Comparison of ENCODE assay signal across 1 cellular context in genomic region chr17:1716076-1716911, GRCh38.
A peak's percentile ranks its signal among the peaks of the same experiment; 100 is the strongest.
TF ChIP-seq lines count a peak whose summit lies in the region.

No MANE protein-coding gene starts in this region.

TF ChIP-seq in HepG2, 621 proteins besides CTCF, POLR2A, EP300 and RAD21 (continued from another document and continues in another):
- TF ChIP-seq ETV6 (CRISPR knock-in tag; conservative IDR thresholded peaks at IDR 0.05), result 0 out of 2 replicates have a peak, but pooled peaks have one; percentile 15
- TF ChIP-seq ZNF44 (CRISPR knock-in tag; IDR thresholded peaks at IDR 0.05), result 0 out of 2 replicates have a peak, but pooled peaks have one; percentile 8
- TF ChIP-seq GTF3A (CRISPR knock-in tag; conservative IDR thresholded peaks at IDR 0.05), result no peak
- peak; percentile 84 for TF ChIP-seq TEAD3 (CRISPR knock-in tag; optimal IDR thresholded peaks at IDR 0.05; ENCODE audit: borderline replicate concordance)
- peak; percentile 98 for TF ChIP-seq NFYC (CRISPR knock-in tag; IDR thresholded peaks at IDR 0.05)
- no peak for TF ChIP-seq GZF1 (CRISPR knock-in tag; IDR thresholded peaks at IDR 0.05)
- peak; percentile 11 for TF ChIP-seq KLF6 (CRISPR knock-in tag; IDR thresholded peaks at IDR 0.05)
- 0 out of 2 replicates have a peak, but pooled peaks have one; percentile 8 for TF ChIP-seq MIXL1 (CRISPR knock-in tag; IDR thresholded peaks at IDR 0.05)
- 0 out of 2 replicates have a peak, but pooled peaks have one; percentile 31 for TF ChIP-seq ZNF232 (CRISPR knock-in tag; IDR thresholded peaks at IDR 0.05; ENCODE audit: borderline replicate concordance)
- no peak for TF ChIP-seq ZNF773 (CRISPR knock-in tag; IDR thresholded peaks at IDR 0.05; ENCODE audit: borderline replicate concordance)
- peak; percentile 86 for TF ChIP-seq ZBTB21 (CRISPR knock-in tag; IDR thresholded peaks at IDR 0.05)
- TF ChIP-seq TFDP2 (CRISPR knock-in tag; IDR thresholded peaks at IDR 0.05), result peak; percentile 41; the same call in 1 of the 2 replicates
- no peak for TF ChIP-seq NAIF1 (CRISPR knock-in tag; IDR thresholded peaks at IDR 0.05; ENCODE audit: borderline replicate concordance)
- no peak for TF ChIP-seq ZNF205 (CRISPR knock-in tag; IDR thresholded peaks at IDR 0.05)
- no peak for TF ChIP-seq CENPT (CRISPR knock-in tag; IDR thresholded peaks at IDR 0.05; ENCODE audit: low read depth)
- no peak; the same call in 1 of the 2 replicates for TF ChIP-seq ZNF605 (CRISPR knock-in tag; IDR thresholded peaks at IDR 0.05)
- TF ChIP-seq FOSL2 (CRISPR knock-in tag; IDR thresholded peaks at IDR 0.05), result peak; percentile 51
- TF ChIP-seq KLF16 (CRISPR knock-in tag; IDR thresholded peaks at IDR 0.05), result peak in 1 of 2 experiments; percentile 74; a peak in 2 of 4 replicates
- TF ChIP-seq, protein P1, sequence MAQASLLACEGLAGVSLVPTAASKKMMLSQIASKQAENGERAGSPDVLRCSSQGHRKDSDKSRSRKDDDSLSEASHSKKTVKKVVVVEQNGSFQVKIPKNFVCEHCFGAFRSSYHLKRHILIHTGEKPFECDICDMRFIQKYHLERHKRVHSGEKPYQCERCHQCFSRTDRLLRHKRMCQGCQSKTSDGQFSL (CRISPR knock-in tag; IDR thresholded peaks at IDR 0.05), result no peak
- peak; percentile 71 for TF ChIP-seq SPEN (CRISPR knock-in tag; IDR thresholded peaks at IDR 0.05; ENCODE audit: low read depth)
- no peak for TF ChIP-seq NPAS2 (CRISPR knock-in tag; IDR thresholded peaks at IDR 0.05; ENCODE audit: borderline replicate concordance)
- 0 out of 2 replicates have a peak, but pooled peaks have one; percentile 25 for TF ChIP-seq HNRNPL (IDR thresholded peaks at IDR 0.05; ENCODE audit: low read depth, low read length)
- peak; percentile 45 for TF ChIP-seq MEIS2 (CRISPR knock-in tag; IDR thresholded peaks at IDR 0.05)
- no peak for TF ChIP-seq PITX1 (CRISPR knock-in tag; IDR thresholded peaks at IDR 0.05)
- TF ChIP-seq SAFB2 (CRISPR knock-in tag; IDR thresholded peaks at IDR 0.05; ENCODE audit: borderline replicate concordance, low read depth), result no peak
- TF ChIP-seq KDM2A (CRISPR knock-in tag; IDR thresholded peaks at IDR 0.05; ENCODE audit: borderline replicate concordance, low read depth), result peak; percentile 40; the same call in 1 of the 2 replicates
- TF ChIP-seq, protein P2, sequence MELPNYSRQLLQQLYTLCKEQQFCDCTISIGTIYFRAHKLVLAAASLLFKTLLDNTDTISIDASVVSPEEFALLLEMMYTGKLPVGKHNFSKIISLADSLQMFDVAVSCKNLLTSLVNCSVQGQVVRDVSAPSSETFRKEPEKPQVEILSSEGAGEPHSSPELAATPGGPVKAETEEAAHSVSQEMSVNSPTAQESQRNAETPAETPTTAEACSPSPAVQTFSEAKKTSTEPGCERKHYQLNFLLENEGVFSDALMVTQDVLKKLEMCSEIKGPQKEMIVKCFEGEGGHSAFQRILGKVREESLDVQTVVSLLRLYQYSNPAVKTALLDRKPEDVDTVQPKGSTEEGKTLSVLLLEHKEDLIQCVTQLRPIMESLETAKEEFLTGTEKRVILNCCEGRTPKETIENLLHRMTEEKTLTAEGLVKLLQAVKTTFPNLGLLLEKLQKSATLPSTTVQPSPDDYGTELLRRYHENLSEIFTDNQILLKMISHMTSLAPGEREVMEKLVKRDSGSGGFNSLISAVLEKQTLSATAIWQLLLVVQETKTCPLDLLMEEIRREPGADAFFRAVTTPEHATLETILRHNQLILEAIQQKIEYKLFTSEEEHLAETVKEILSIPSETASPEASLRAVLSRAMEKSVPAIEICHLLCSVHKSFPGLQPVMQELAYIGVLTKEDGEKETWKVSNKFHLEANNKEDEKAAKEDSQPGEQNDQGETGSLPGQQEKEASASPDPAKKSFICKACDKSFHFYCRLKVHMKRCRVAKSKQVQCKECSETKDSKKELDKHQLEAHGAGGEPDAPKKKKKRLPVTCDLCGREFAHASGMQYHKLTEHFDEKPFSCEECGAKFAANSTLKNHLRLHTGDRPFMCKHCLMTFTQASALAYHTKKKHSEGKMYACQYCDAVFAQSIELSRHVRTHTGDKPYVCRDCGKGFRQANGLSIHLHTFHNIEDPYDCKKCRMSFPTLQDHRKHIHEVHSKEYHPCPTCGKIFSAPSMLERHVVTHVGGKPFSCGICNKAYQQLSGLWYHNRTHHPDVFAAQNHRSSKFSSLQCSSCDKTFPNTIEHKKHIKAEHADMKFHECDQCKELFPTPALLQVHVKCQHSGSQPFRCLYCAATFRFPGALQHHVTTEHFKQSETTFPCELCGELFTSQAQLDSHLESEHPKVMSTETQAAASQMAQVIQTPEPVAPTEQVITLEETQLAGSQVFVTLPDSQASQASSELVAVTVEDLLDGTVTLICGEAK (IDR thresholded peaks at IDR 0.05), result no peak
- TF ChIP-seq, protein P2 (CRISPR knock-in tag; IDR thresholded peaks at IDR 0.05), result no peak
- TF ChIP-seq, protein P3, sequence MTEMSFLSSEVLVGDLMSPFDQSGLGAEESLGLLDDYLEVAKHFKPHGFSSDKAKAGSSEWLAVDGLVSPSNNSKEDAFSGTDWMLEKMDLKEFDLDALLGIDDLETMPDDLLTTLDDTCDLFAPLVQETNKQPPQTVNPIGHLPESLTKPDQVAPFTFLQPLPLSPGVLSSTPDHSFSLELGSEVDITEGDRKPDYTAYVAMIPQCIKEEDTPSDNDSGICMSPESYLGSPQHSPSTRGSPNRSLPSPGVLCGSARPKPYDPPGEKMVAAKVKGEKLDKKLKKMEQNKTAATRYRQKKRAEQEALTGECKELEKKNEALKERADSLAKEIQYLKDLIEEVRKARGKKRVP (CRISPR knock-in tag; IDR thresholded peaks at IDR 0.05), result 0 out of 4 replicates have a peak, but pooled peaks of 1 of the 2 experiments have one; percentile 2
- TF ChIP-seq XRCC5 (optimal IDR thresholded peaks at IDR 0.05; ENCODE audit: low read length), result peak; percentile 24
- peak; percentile 100 for TF ChIP-seq SP4 (CRISPR knock-in tag; IDR thresholded peaks at IDR 0.05)
- no peak; the same call in 1 of the 2 replicates for TF ChIP-seq SIX4 (CRISPR knock-in tag; IDR thresholded peaks at IDR 0.05)
- no peak for TF ChIP-seq ZNF615 (CRISPR knock-in tag; IDR thresholded peaks at IDR 0.05; ENCODE audit: borderline replicate concordance)
- no peak for TF ChIP-seq MBNL3 (CRISPR knock-in tag; conservative IDR thresholded peaks at IDR 0.05)
- peak; percentile 62 to 83 for TF ChIP-seq MAFK (conservative IDR thresholded peaks at IDR 0.05 in 1 of 2, IDR thresholded peaks at IDR 0.05 in 1 of 2; ENCODE audit: low read length in 2 of 2)
- no peak for TF ChIP-seq EHMT2 (IDR thresholded peaks at IDR 0.05; ENCODE audit: borderline replicate concordance, low read depth, low read length)
- TF ChIP-seq ZFP62 (CRISPR knock-in tag; IDR thresholded peaks at IDR 0.05), result no peak
- peak; percentile 58 for TF ChIP-seq THRA (CRISPR knock-in tag; IDR thresholded peaks at IDR 0.05; ENCODE audit: borderline replicate concordance)
- no peak for TF ChIP-seq ZNF460 (CRISPR knock-in tag; IDR thresholded peaks at IDR 0.05; ENCODE audit: borderline replicate concordance)
- TF ChIP-seq ZNF737 (CRISPR knock-in tag; IDR thresholded peaks at IDR 0.05; ENCODE audit: borderline replicate concordance), result no peak
- TF ChIP-seq TBP (CRISPR knock-in tag; IDR thresholded peaks at IDR 0.05), result no peak
- TF ChIP-seq, protein P4, sequence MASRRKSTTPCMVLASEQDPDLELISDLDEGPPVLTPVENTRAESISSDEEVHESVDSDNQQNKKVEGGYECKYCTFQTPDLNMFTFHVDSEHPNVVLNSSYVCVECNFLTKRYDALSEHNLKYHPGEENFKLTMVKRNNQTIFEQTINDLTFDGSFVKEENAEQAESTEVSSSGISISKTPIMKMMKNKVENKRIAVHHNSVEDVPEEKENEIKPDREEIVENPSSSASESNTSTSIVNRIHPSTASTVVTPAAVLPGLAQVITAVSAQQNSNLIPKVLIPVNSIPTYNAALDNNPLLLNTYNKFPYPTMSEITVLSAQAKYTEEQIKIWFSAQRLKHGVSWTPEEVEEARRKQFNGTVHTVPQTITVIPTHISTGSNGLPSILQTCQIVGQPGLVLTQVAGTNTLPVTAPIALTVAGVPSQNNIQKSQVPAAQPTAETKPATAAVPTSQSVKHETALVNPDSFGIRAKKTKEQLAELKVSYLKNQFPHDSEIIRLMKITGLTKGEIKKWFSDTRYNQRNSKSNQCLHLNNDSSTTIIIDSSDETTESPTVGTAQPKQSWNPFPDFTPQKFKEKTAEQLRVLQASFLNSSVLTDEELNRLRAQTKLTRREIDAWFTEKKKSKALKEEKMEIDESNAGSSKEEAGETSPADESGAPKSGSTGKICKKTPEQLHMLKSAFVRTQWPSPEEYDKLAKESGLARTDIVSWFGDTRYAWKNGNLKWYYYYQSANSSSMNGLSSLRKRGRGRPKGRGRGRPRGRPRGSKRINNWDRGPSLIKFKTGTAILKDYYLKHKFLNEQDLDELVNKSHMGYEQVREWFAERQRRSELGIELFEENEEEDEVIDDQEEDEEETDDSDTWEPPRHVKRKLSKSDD (CRISPR knock-in tag; IDR thresholded peaks at IDR 0.05; ENCODE audit: low read depth), result no peak
- TF ChIP-seq SAP130 (CRISPR knock-in tag; IDR thresholded peaks at IDR 0.05; ENCODE audit: low read depth), result peak; percentile 99
- no peak; the same call in 1 of the 2 replicates for TF ChIP-seq MLX (CRISPR knock-in tag; IDR thresholded peaks at IDR 0.05)
- TF ChIP-seq, protein P5, sequence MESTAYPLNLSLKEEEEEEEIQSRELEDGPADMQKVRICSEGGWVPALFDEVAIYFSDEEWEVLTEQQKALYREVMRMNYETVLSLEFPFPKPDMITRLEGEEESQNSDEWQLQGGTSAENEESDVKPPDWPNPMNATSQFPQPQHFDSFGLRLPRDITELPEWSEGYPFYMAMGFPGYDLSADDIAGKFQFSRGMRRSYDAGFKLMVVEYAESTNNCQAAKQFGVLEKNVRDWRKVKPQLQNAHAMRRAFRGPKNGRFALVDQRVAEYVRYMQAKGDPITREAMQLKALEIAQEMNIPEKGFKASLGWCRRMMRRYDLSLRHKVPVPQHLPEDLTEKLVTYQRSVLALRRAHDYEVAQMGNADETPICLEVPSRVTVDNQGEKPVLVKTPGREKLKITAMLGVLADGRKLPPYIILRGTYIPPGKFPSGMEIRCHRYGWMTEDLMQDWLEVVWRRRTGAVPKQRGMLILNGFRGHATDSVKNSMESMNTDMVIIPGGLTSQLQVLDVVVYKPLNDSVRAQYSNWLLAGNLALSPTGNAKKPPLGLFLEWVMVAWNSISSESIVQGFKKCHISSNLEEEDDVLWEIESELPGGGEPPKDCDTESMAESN (CRISPR knock-in tag; conservative IDR thresholded peaks at IDR 0.05), result no peak
- TF ChIP-seq, protein P6, sequence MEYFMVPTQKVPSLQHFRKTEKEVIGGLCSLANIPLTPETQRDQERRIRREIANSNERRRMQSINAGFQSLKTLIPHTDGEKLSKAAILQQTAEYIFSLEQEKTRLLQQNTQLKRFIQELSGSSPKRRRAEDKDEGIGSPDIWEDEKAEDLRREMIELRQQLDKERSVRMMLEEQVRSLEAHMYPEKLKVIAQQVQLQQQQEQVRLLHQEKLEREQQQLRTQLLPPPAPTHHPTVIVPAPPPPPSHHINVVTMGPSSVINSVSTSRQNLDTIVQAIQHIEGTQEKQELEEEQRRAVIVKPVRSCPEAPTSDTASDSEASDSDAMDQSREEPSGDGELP (IDR thresholded peaks at IDR 0.05; ENCODE audit: borderline replicate concordance, low read depth), result peak; percentile 100
